In the genomic region with DNA sequence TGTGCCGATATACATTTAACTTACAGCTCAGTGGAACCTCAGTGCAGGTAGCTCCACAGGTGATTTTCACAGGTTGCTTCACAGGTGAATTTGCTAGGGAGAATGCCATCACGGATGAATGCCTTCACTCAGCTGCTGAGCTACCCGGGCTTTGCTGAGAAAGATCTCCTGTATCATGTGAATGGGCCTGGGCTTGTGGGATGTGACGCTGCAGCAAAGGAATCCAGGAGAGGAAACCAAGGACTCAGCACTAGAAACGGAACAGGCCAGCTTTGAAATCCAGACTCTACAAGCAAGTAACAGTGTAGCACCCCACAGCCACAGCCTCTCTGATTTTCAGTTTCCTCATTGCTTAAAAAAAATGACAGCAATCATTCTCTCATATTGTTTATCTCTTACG, we compare ENCODE assay signal across 14 cellular contexts.
"Had no signal": no experiment of that assay in that cellular context is flagged by ENCODE, and none has a peak within 500 bp of the region (broad histone marks: within the 10 kb centered on the region; RNA-seq: fewer than 3 reads in every experiment).

No MANE protein-coding gene starts in this region.

- H3K4me1 ChIP-seq: gastroesophageal sphincter had no signal

- H3K4me3 ChIP-seq: coronary artery, gastroesophageal sphincter had no signal

- H3K27me3 ChIP-seq: gastroesophageal sphincter, neutrophil had no signal

- H3K27ac ChIP-seq: coronary artery, gastroesophageal sphincter, neutrophil had no signal

- H3K9me3 ChIP-seq: gastroesophageal sphincter, neutrophil had no signal

- H3K36me3 ChIP-seq: gastroesophageal sphincter, neutrophil had no signal

- DNase-seq: caudate nucleus; effector memory CD4-positive, alpha-beta T cell; erythroblast; immature natural killer cell; mammary epithelial cell; naive thymus-derived CD4-positive, alpha-beta T cell; nephron progenitor cell; right cardiac atrium; small intestine; stimulated activated CD4-positive, alpha-beta T cell treated with anti-CD3 and anti-CD28 coated beads, Interleukin-2, amount 100 ng/mL, for 48 hours; stimulated activated naive CD4-positive, alpha-beta T cell treated with Interleukin-2 at 50 U/mL for 16 hours had no signal
